Comparison of ENCODE assay signal across 20 cellular contexts in the genomic region with DNA sequence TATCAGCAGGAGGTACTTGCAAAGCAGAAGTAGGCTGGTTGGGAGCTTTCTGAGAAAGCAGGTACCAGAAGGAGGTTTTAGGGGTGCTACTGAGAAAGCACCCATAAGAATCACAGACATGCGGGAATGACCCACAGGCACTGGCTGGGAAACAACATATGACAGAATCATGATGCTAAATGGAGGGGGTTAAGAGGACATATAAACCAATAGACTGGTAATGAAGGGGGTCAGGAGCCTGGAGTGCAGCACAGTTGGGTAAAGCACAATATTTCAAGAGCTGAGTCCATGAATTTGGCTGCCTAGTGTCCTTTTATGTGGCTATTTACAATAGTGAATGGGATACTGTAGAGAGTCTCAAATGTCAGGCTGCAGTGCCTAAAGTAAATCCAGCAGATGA. TPM values are rescaled to one million over a fixed set of nuclear protein-coding genes. Genes with fewer than 3 reads are reported as not detected.
DNase-seq lines count a peak whose midpoint lies in the region; ATAC-seq and TF ChIP-seq lines count a peak whose summit lies in the region.
"Had no signal": no experiment of that assay in that cellular context is flagged by ENCODE, and none has a peak within 500 bp of the region (broad histone marks: within the 10 kb centered on the region; RNA-seq: fewer than 3 reads in every experiment).

No MANE protein-coding gene starts in this region.

- CTCF ChIA-PET in activated B cell treated with CpG ODN at 0.5 μM for 24 hours (lab: Charles Lee): interaction anchor here (1.3 to 3.1 kb wide), 3 partner anchors 77 to 87 kb away, joined by 3 to 24 read pairs (median 14); no protein-coding TSS in a partner anchor

- peaks cover 15% of the 10 kb centered on the region for H3K36me3 Mint-ChIP-seq in activated B cell treated with CpG ODN at 0.5 μM for 24 hours (ENCODE audit: low read depth)
- H3K36me3 Mint-ChIP-seq in nephron progenitor cell (ENCODE audit: low read depth): peaks cover 19% of the 10 kb centered on the region
- H3K36me3 Mint-ChIP-seq: CD8-positive, alpha-beta T cell had no signal

- no peak for TF ChIP-seq CTCF in GM12865 (IDR thresholded peaks at IDR 0.05; ENCODE audit: insufficient read depth, low read depth, low read length, missing control alignments)
- no peak for TF ChIP-seq CTCF in activated B cell treated with CpG ODN at 0.5 μM for 24 hours (IDR thresholded peaks at IDR 0.05)
- no peak for TF ChIP-seq CTCF in nephron progenitor cell (IDR thresholded peaks at IDR 0.05)

- H3K4me1 Mint-ChIP-seq in activated B cell treated with CpG ODN at 0.5 μM for 24 hours: peaks cover 68% of the 10 kb centered on the region
- H3K4me1 Mint-ChIP-seq in nephron progenitor cell: peaks cover 68% of the 10 kb centered on the region

- H3K27me3 Mint-ChIP-seq in activated B cell treated with CpG ODN at 0.5 μM for 24 hours (no peaks in the 10 kb centered on the region), nephron progenitor cell (ENCODE audit: low read depth, poor library complexity) (peaks cover 8% of the 10 kb centered on the region)
- H3K27me3 Mint-ChIP-seq: activated CD8-positive, alpha-beta memory T cell treated with anti-CD3 and anti-CD28 coated beads, Interleukin-2, amount 10 ng/mL, durations not matched to agents 7 days and 5 days had no signal

- H3K9me3 Mint-ChIP-seq in activated B cell treated with CpG ODN at 0.5 μM for 24 hours (no peaks in the 10 kb centered on the region), nephron progenitor cell (peaks cover 3% of the 10 kb centered on the region)
- H3K9me3 Mint-ChIP-seq: activated naive CD4-positive, alpha-beta T cell treated with anti-CD3 and anti-CD28 coated beads for 36 hours; CD8-positive, alpha-beta T cell had no signal

- intact Hi-C loops in activated B cell treated with CpG ODN at 0.5 μM for 24 hours (cut with micrococcal nuclease): loop anchor here (2.0 to 5.0 kb wide), 2 partner anchors 34 to 61 kb away; no protein-coding TSS in a partner anchor

- DNase-seq in GM12865 (ENCODE audit: low read depth): peak; percentile 5
- DNase-seq in NCI-H146 (lab: John Stamatoyannopoulos, UW): peak; percentile 63
- DNase-seq in activated B cell treated with CpG ODN at 0.5 μM for 24 hours: no peak
- no peak for DNase-seq in nephron progenitor cell
- no peak for DNase-seq in iPS-NIHi11 (ENCODE audit: low spot score)
- no peak for DNase-seq in foreskin melanocyte
- no peak for DNase-seq in activated CD4-positive, alpha-beta T cell treated with anti-CD3 and anti-CD28 coated beads for 48 hours
- DNase-seq: activated CD8-positive, alpha-beta memory T cell treated with anti-CD3 and anti-CD28 coated beads, Interleukin-2, amount 10 ng/mL, durations not matched to agents 7 days and 5 days; activated naive CD4-positive, alpha-beta T cell treated with anti-CD3 and anti-CD28 coated beads for 36 hours; amygdala; CD8-positive, alpha-beta T cell; GDM1; GOT3; NCI-H524; SJCRH30; stimulated activated CD8-positive, alpha-beta memory T cell treated with anti-CD3 and anti-CD28 coated beads, Interleukin-4, amount 100 ng/mL, for 48 hours; transverse colon had no signal

- H3K4me3 Mint-ChIP-seq in activated B cell treated with CpG ODN at 0.5 μM for 24 hours: no peak overlapping the region
- no peak overlapping the region for H3K4me3 Mint-ChIP-seq in nephron progenitor cell
- H3K4me3 Mint-ChIP-seq: activated CD8-positive, alpha-beta memory T cell treated with anti-CD3 and anti-CD28 coated beads, Interleukin-2, amount 10 ng/mL, durations not matched to agents 7 days and 5 days; activated naive CD4-positive, alpha-beta T cell treated with anti-CD3 and anti-CD28 coated beads for 36 hours; CD8-positive, alpha-beta T cell had no signal

- H3K4me3 ChIP-seq in GM12865 (ENCODE audit: low read depth, low read length): no peak overlapping the region
- H3K4me3 ChIP-seq: coronary artery, lung, SJCRH30, transverse colon had no signal

- H3K27ac Mint-ChIP-seq in activated B cell treated with CpG ODN at 0.5 μM for 24 hours (peak overlapping the region; percentile 47), nephron progenitor cell (peak overlapping the region; percentile 5)
- H3K27ac Mint-ChIP-seq: activated CD8-positive, alpha-beta memory T cell treated with anti-CD3 and anti-CD28 coated beads, Interleukin-2, amount 10 ng/mL, durations not matched to agents 7 days and 5 days; activated naive CD4-positive, alpha-beta T cell treated with anti-CD3 and anti-CD28 coated beads for 36 hours; CD8-positive, alpha-beta T cell had no signal

- no peak for ATAC-seq in activated B cell treated with CpG ODN at 0.5 μM for 24 hours (ENCODE audit: low read depth)
- ATAC-seq in HG03469 (IDR thresholded peaks at IDR 0.05; ENCODE audit: unreplicated experiment): no peak
- ATAC-seq: activated CD8-positive, alpha-beta memory T cell treated with anti-CD3 and anti-CD28 coated beads, Interleukin-2, amount 10 ng/mL, durations not matched to agents 7 days and 5 days; CD8-positive, alpha-beta T cell had no signal

- POLR2A ChIA-PET in activated B cell treated with CpG ODN at 0.5 μM for 24 hours (lab: Charles Lee): interaction anchor here (0.7 kb wide), 1 partner anchor 485 kb away, joined by 5 read pairs; no protein-coding TSS in a partner anchor

RNA-seq across cellular contexts. Expression of gene GMCL1, which starts 27.7 kb away (rescaled TPM):
- total RNA-seq in activated B cell treated with CpG ODN at 0.5 μM for 24 hours: 8.0 and 13.0 TPM in 2 replicates

RNA-seq across cellular contexts. Expression of gene ANXA4, which starts 59.8 kb away (rescaled TPM):
- total RNA-seq in activated B cell treated with CpG ODN at 0.5 μM for 24 hours: 32.0 and 35.4 TPM in 2 replicates

Comparison
In these comparisons a context has a peak if more than half of its experiments do, and no peak if none do; other contexts are left out.
1. DNase-seq: peak in GM12865 (single experiment) and NCI-H146 (single experiment); none in activated B cell treated with CpG ODN at 0.5 μM for 24 hours (single experiment), nephron progenitor cell (single experiment), iPS-NIHi11 (single experiment), foreskin melanocyte (single experiment) and activated CD4-positive, alpha-beta T cell treated with anti-CD3 and anti-CD28 coated beads for 48 hours (single experiment).